ENCODE assay signal across 30 cellular contexts in the genomic region with DNA sequence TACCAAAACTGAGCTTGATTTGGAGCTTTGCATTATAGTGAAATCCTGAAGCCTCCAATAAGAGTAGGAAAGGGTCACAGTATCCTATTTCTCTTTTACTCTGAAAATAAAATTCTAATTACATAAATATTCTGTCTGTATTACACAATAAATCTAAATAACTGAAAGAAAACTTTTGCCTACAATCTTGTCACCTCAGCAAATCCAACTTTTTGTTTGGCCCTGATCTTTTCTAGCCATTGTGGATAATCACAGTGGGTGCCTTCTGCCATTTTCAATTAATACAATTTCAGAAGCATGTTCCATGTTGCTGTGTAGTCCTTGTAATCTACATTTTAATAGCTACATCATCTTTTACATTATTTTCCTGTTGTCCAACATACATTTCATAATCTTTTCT.
"Had no signal": no experiment of that assay in that cellular context is flagged by ENCODE, and none has a peak within 500 bp of the region (broad histone marks: within the 10 kb centered on the region; RNA-seq: fewer than 3 reads in every experiment).

No MANE protein-coding gene starts in this region.

- H3K27ac Mint-ChIP-seq: neural progenitor cell, progenitor cell of endocrine pancreas had no signal

- FAIRE-seq: endometrium, islet of Langerhans had no signal

- H3K27me3 Mint-ChIP-seq: type B pancreatic cell had no signal

- H3K36me3 Mint-ChIP-seq: neural progenitor cell had no signal

- H3K27me3 ChIP-seq: heart right ventricle, left lung, neural progenitor cell, right atrium auricular region, testis, tibial artery had no signal

- H3K79me2 ChIP-seq: parathyroid adenoma had no signal

- H3K4me1 ChIP-seq: neural progenitor cell, parathyroid adenoma, right atrium auricular region had no signal

- H3K36me3 ChIP-seq: esophagus squamous epithelium, heart right ventricle, left lung, neural progenitor cell, right atrium auricular region, tibial artery had no signal

- DNase-seq: cortex of kidney; effector memory CD8-positive, alpha-beta T cell; erythroblast; esophagus squamous epithelium; foreskin melanocyte; glutamatergic neuron; heart right ventricle; hippocampal formation; left cardiac atrium; left lung; mesenchymal stem cell; midbrain; naive thymus-derived CD4-positive, alpha-beta T cell; stimulated activated CD4-positive, alpha-beta T cell treated with anti-CD3 and anti-CD28 coated beads, Interleukin-12 subunit alpha, Interleukin-12 subunit beta, amount 100 ng/mL, for 4 hours; stimulated activated CD4-positive, alpha-beta T cell treated with anti-CD3 and anti-CD28 coated beads, Interleukin-1b, Interleukin-23, amount 100 ng/mL, for 48 hours; stimulated activated CD4-positive, alpha-beta T cell treated with anti-CD3 and anti-CD28 coated beads, Interleukin-4, amount 100 ng/mL, for 1 hour; stimulated activated CD8-positive, alpha-beta memory T cell treated with anti-CD3 and anti-CD28 coated beads, Interleukin-4, amount 100 ng/mL, for 48 hours; stimulated activated naive CD4-positive, alpha-beta T cell; substantia nigra; testis; tibial artery had no signal

- H3K9me3 Mint-ChIP-seq: effector memory CD8-positive, alpha-beta T cell had no signal

- H3K27ac ChIP-seq: esophagus squamous epithelium, left lung, neural progenitor cell, parathyroid adenoma, right atrium auricular region, testis, tibial artery had no signal

- H3K9me3 ChIP-seq: left lung, testis, tibial artery had no signal

- H2AFZ ChIP-seq: neural progenitor cell, parathyroid adenoma had no signal

- H3K4me2 ChIP-seq: neural progenitor cell had no signal

- H3K9ac ChIP-seq: neural progenitor cell, parathyroid adenoma had no signal

- H3K4me3 Mint-ChIP-seq: neural progenitor cell had no signal

- ATAC-seq: effector memory CD8-positive, alpha-beta T cell; heart right ventricle; left cardiac atrium; left lung; naive thymus-derived CD4-positive, alpha-beta T cell; sciatic nerve had no signal

- H3K4me3 ChIP-seq: esophagus squamous epithelium, heart right ventricle, left lung, neural progenitor cell, right atrium auricular region, smooth muscle cell, testis, tibial artery had no signal
